ENCODE assay signal across 9 cellular contexts in the genomic region with DNA sequence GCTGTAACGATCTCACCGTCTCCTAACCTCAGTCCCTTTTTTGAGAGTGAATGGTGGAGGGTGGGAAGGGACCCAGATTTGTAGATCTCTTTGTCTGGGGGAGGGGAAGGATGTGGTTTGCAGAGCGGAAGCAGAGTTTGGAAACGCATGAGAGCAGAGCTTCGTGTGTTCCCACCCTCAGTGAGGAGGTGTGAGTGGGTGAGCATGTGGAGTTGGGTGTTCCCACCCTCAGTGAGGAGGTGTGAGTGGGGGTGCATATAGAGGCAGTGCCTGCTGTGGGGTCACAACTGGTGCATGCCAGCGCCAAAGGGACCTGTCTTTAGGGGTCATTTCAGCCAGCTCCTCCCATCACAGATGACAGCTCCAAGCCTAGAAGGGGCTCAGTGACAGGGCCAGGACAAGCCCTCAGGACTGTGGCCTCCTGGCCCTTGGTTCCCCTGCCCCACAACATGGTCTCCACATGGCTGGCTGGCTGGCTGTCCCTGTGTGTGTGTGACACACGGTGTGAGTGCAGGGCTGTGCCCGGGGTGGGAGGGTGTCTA. TPM values are rescaled to one million over a fixed set of nuclear protein-coding genes. Genes with fewer than 3 reads are reported as not detected.
DNase-seq lines count a peak whose midpoint lies in the region; ATAC-seq and TF ChIP-seq lines count a peak whose summit lies in the region.
"Had no signal": no experiment of that assay in that cellular context is flagged by ENCODE, and none has a peak within 500 bp of the region (broad histone marks: within the 10 kb centered on the region; RNA-seq: fewer than 3 reads in every experiment).

No MANE protein-coding gene starts in this region.

- no peaks in the 10 kb centered on the region for H3K9me3 Mint-ChIP-seq in IgD-negative memory B cell

- peaks cover 17 to 40% (median 27%) of the 10 kb centered on the region in 3 donors for H3K4me1 Mint-ChIP-seq in IgD-negative memory B cell

- intact Hi-C loops in colonic mucosa (cut with DNase I): no loop called here

- TF ChIP-seq CTCF in colonic mucosa (IDR thresholded peaks at IDR 0.05): no peak

- H3K4me3 ChIP-seq in colonic mucosa: no peak overlapping the region
- no peak overlapping the region for H3K4me3 ChIP-seq in H7 (ENCODE audit: insufficient read depth, low read depth, low read length)

- peak overlapping the region; percentile 71 to 96 (median 81) for H3K27ac Mint-ChIP-seq in IgD-negative memory B cell

- DNase-seq in colonic mucosa (no peak), mesenteric fat pad (ENCODE audit: low spot score) (no peak), NCI-H345 treated with DMSO at 0.1 percent for 48 hours (lab: John Stamatoyannopoulos, UW; ENCODE audit: unreplicated experiment) (no peak), H7 (no peak)
- DNase-seq in stimulated activated CD8-positive, alpha-beta memory T cell treated with anti-CD3 and anti-CD28 coated beads, Interleukin-7, amount 100 ng/mL, for 24 hours (ENCODE audit: low read depth): peak; percentile 24
- DNase-seq: RPMI8226 had no signal

- peaks cover 33% of the 10 kb centered on the region for H3K4me1 ChIP-seq in colonic mucosa

- H3K27me3 Mint-ChIP-seq in IgD-negative memory B cell: no peaks in the 10 kb centered on the region

- no peaks in the 10 kb centered on the region for H3K9me3 ChIP-seq in colonic mucosa

- peaks cover 2% of the 10 kb centered on the region for H3K36me3 Mint-ChIP-seq in IgD-negative memory B cell

- peak overlapping the region; percentile 20 for H3K27ac ChIP-seq in colonic mucosa

- H3K27me3 ChIP-seq in colonic mucosa (no peaks in the 10 kb centered on the region), H7 (ENCODE audit: control insufficient read depth, insufficient read depth, low read length) (peaks cover 10% of the 10 kb centered on the region)

- H3K9ac ChIP-seq in colonic mucosa (ENCODE audit: low read depth in 2 of 2, low read length in 2 of 2): no peak overlapping the region

- peak; percentile 2 to 6 for ATAC-seq in activated CD4-positive, CD25-positive, alpha-beta regulatory T cell treated with anti-CD3 and anti-CD28 coated beads, Interleukin-2, amount 50 U/mL, for 24 hours
- ATAC-seq in HG03135 (IDR thresholded peaks at IDR 0.05; ENCODE audit: unreplicated experiment): no peak

- H3K4me3 Mint-ChIP-seq in IgD-negative memory B cell: peak overlapping the region; percentile 64 to 94 (median 74)

- H3K36me3 ChIP-seq in colonic mucosa (no peaks in the 10 kb centered on the region), H7 (replicated peaks; ENCODE audit: control insufficient read depth, insufficient read depth, low read length) (no peaks in the 10 kb centered on the region; the same call in none of the 2 replicates)

RNA-seq across cellular contexts. Expression of gene CISD3, which starts 1.8 kb away (rescaled TPM):
- polyA plus RNA-seq in IgD-negative memory B cell: 29.1 TPM
- total RNA-seq in colonic mucosa (100 to 1,000 TPM in 1 of 2 donors, 10 to 100 TPM in 1; 82.2 to 152 TPM), mesenteric fat pad (44.6 TPM)
- total RNA-seq in H7 (2014; rRNA removed; shearing (Covaris generic)): 2.9 TPM in 2 replicates

RNA-seq across cellular contexts. Expression of gene PCGF2, which starts 19.8 kb away (rescaled TPM):
- polyA plus RNA-seq in IgD-negative memory B cell: not detected
- total RNA-seq in colonic mucosa (10 to 100 TPM; 27.2 to 45.5 TPM), mesenteric fat pad (40.7 TPM)
- 19.3 and 27.0 TPM in 2 replicates for total RNA-seq in H7 (2014; rRNA removed; shearing (Covaris generic))

RNA-seq across cellular contexts. Expression of gene MLLT6, which starts 23.3 kb away (rescaled TPM):
- polyA plus RNA-seq in IgD-negative memory B cell: 7.9 TPM
- total RNA-seq in colonic mucosa (100 to 1,000 TPM in 1 of 2 donors, 10 to 100 TPM in 1; 74.1 to 109 TPM), mesenteric fat pad (77.0 TPM)
- 17.8 and 22.1 TPM in 2 replicates for total RNA-seq in H7 (2014; rRNA removed; shearing (Covaris generic))

RNA-seq across cellular contexts. Expression of gene PSMB3, which starts 24.2 kb away (rescaled TPM):
- 426 TPM for polyA plus RNA-seq in IgD-negative memory B cell
- total RNA-seq in colonic mucosa (100 to 1,000 TPM; 160 to 253 TPM), mesenteric fat pad (145 TPM)
- 514 and 530 TPM in 2 replicates for total RNA-seq in H7 (2014; rRNA removed; shearing (Covaris generic))

RNA-seq across cellular contexts. Expression of gene EPOP, which starts 53.6 kb away (rescaled TPM):
- polyA plus RNA-seq in IgD-negative memory B cell: not detected
- total RNA-seq in colonic mucosa: 1 to 10 TPM; 1.1 to 1.8 TPM
- total RNA-seq in mesenteric fat pad: 2.5 TPM
- 6.1 and 6.2 TPM in 2 replicates for total RNA-seq in H7 (2014; rRNA removed; shearing (Covaris generic))

Comparison
In these comparisons a context has a peak if more than half of its experiments do, and no peak if none do; other contexts are left out.
1. RNA of gene CISD3, which starts 1.8 kb away (total RNA-seq): 82.2 to 152 TPM in colonic mucosa and 44.6 TPM in mesenteric fat pad (single experiment); 2.9 TPM in H7; every median in the first group is over 10 times any median in the second.